ENCODE assay signal across 8 cellular contexts in the genomic region with DNA sequence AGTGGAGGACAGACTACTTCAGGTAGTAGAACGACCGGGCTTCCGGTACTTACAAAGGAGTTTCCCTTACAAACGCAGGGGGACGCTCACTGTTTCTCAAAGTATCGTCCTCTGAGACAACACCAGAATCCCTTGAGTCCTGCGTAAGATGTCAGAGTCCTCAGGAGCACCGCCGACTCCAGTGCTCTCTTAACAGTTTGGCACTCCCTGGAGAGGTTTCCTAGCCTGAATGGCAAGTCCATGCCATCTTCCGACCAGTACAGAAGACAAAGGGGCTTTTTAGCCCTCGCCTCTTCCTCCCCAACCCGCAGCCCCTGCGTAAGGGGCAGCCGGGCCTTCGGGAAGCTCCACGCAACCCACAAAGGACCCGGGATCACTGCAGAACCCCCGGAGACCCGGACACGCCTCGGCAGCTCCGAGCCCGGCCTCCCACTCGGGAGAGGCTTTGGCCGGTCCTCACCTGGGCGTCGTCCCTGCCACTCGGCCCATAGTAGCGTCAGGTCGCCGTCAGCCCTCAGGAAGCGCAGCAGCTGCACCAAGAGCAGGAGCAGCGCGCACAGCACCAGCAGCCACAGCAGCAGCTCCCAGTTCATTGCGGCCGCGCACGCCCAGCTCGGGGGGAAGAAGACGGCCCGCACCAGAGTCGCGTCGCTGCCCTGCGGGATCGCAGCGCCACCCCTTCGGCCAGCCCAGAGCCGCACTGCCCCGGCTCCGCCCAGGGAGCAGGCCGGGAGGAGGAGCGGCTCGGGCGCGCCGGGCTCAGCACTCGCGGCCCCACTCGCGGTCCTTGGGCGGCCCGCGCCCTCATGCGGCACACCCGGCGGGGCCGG. TPM values are rescaled to one million over a fixed set of nuclear protein-coding genes. Genes with fewer than 3 reads are reported as not detected.
DNase-seq lines count a peak whose midpoint lies in the region; ATAC-seq and TF ChIP-seq lines count a peak whose summit lies in the region.

A gene with protein sequence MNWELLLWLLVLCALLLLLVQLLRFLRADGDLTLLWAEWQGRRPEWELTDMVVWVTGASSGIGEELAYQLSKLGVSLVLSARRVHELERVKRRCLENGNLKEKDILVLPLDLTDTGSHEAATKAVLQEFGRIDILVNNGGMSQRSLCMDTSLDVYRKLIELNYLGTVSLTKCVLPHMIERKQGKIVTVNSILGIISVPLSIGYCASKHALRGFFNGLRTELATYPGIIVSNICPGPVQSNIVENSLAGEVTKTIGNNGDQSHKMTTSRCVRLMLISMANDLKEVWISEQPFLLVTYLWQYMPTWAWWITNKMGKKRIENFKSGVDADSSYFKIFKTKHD (minus strand): TSS at position 682 of the 830 bp plus-strand sequence. CDS start 89 bp downstream, at position 593.

- H2BK120ac ChIP-seq in IMR-90 (ENCODE audit: low read depth, low read length), result peak within 1 kb of the TSS; percentile 64

- TF ChIP-seq RAD21 in IMR-90 (IDR thresholded peaks at IDR 0.05; ENCODE audit: low read length), result peak; percentile 52

- intact Hi-C loops in IMR-90 (cut with micrococcal nuclease), result loop anchor here (1.0 kb wide), 3 partner anchors 74 to 200 kb away; a partner anchor contains a TSS

- H3K4me3 ChIP-seq in IMR-90 (ENCODE audit: insufficient read depth, low read depth, low read length) (peak within 1 kb of the TSS; percentile 98), RWPE2 (ENCODE audit: severe bottlenecking) (peak within 1 kb of the TSS; percentile 60), foreskin fibroblast (ENCODE audit: low read depth in 1 of 2, low read length in 2 of 2) (peak within 1 kb of the TSS; percentile 95 to 96), neuron (ENCODE audit: low read length) (peak within 1 kb of the TSS; percentile 91), subcutaneous abdominal adipose tissue (ENCODE audit: low read depth in 1 of 5, low read length in 5 of 5) (peak within 1 kb of the TSS; percentile 81 to 99 (median 99))

- peak within 1 kb of the TSS; percentile 84 for H2BK5ac ChIP-seq in IMR-90 (ENCODE audit: low read depth, low read length, poor library complexity, severe bottlenecking)

- H4K20me1 ChIP-seq in IMR-90 (ENCODE audit: insufficient read depth, low read length), result no peaks in the 10 kb centered on the region

- H2AFZ ChIP-seq in IMR-90 (replicated peaks; ENCODE audit: low read length, poor library complexity) (peak within 1 kb of the TSS; percentile 98), neuron (ENCODE audit: low read depth, low read length) (peak within 1 kb of the TSS; percentile 98)

- in situ Hi-C loops in IMR-90 (cut with MboI; ENCODE audit: low sequenced_read_pairs), result loop anchor here (5.0 kb wide), 1 partner anchor 73 kb away; a partner anchor contains a TSS

- peak within 1 kb of the TSS; percentile 83 for H3K4me2 ChIP-seq in IMR-90 (ENCODE audit: low read depth, low read length)

- CTCF ChIA-PET in IMR-90 (lab: Yijun Ruan, JAX), result interaction anchor here (0.9 to 1.9 kb wide), 6 partner anchors 79 to 1133 kb away, joined by 3 to 11 read pairs (median 4); no protein-coding TSS in a partner anchor

- TF ChIP-seq POLR2A in IMR-90 (IDR thresholded peaks at IDR 0.05; ENCODE audit: low read depth, low read length), result peak; percentile 69

- TF ChIP-seq CTCF in IMR-90 (conservative IDR thresholded peaks at IDR 0.05; ENCODE audit: low read depth, low read length) (peak; percentile 49), RWPE2 (IDR thresholded peaks at IDR 0.05; ENCODE audit: poor library complexity, severe bottlenecking) (peak; percentile 88), foreskin fibroblast (IDR thresholded peaks at IDR 0.05; ENCODE audit: low read depth, low read length) (peak; percentile 10)

- H2AK5ac ChIP-seq in IMR-90 (ENCODE audit: low read depth, low read length), result peak within 1 kb of the TSS; percentile 65; the same call in 1 of the 2 replicates

- H3K27me3 ChIP-seq in IMR-90 (ENCODE audit: control insufficient read depth, insufficient read depth, low read length), result no peaks in the 10 kb centered on the region
- no peaks in the 10 kb centered on the region for H3K27me3 ChIP-seq in RWPE2 (ENCODE audit: insufficient read depth, poor library complexity, severe bottlenecking)
- no peaks in the 10 kb centered on the region for H3K27me3 ChIP-seq in neuron (ENCODE audit: insufficient read depth, low read length)
- H3K27me3 ChIP-seq in subcutaneous abdominal adipose tissue (ENCODE audit: control insufficient read depth in 5 of 5, insufficient read depth in 4 of 5, low read length in 5 of 5), result no peaks in the 10 kb centered on the region

- peak within 1 kb of the TSS; percentile 68 for H3K23ac ChIP-seq in IMR-90 (ENCODE audit: low read depth, low read length)

- H2BK15ac ChIP-seq in IMR-90 (ENCODE audit: low read depth, low read length), result 0 out of 3 replicates have a peak within 1 kb of the TSS, but pooled peaks have one; percentile 28

- DNase-seq in DMS79 treated with DMSO at 0.1 percent for 48 hours (lab: John Stamatoyannopoulos, UW) (peak; percentile 85), IMR-90 (peak; percentile 71), RWPE2 (ENCODE audit: low spot score) (peak; percentile 86), foreskin fibroblast (peak; percentile 85 to 95)
- peak; percentile 90 for DNase-seq in activated effector memory CD4-positive, alpha-beta T cell treated with anti-CD3 and anti-CD28 coated beads, Interleukin-2, amount 50 U/mL, for 16 hours

- 0% methylated on average over 27 of the region's 68 CpGs; no CpG with 5 or more reads in 1 of the 2 experiments for WGBS in IMR-90 (ENCODE audit: extremely low coverage in 2 of 2, insufficient read length in 1 of 2), 2 experiments

- H3K18ac ChIP-seq in IMR-90 (ENCODE audit: low read depth, low read length), result peak within 1 kb of the TSS; percentile 61

- BruUV-seq in IMR-90 (replicated peaks; lab: Mats Ljungman, UMichigan), result no TSS peak

- dilution Hi-C loops in IMR-90 (cut with HindIII; ENCODE audit: low sequenced_read_pairs, unreplicated experiment), result no loop called here

- H3K9me1 ChIP-seq in IMR-90 (ENCODE audit: insufficient read depth, low read length), result peaks cover 5% of the 10 kb centered on the region; the same call in 1 of the 2 replicates

- peak within 1 kb of the TSS; percentile 66 for H4K5ac ChIP-seq in IMR-90 (ENCODE audit: low read depth, low read length)

- ATAC-seq in GM21528 (IDR thresholded peaks at IDR 0.05; ENCODE audit: low FRiP score, unreplicated experiment) (peak; percentile 92), IMR-90 (ENCODE audit: low read depth) (peak; percentile 99), RWPE2 (ENCODE audit: low read depth) (peak; percentile 96)

- H3K36me3 ChIP-seq in IMR-90 (ENCODE audit: control insufficient read depth, insufficient read depth, low read length), result peaks cover 3% of the 10 kb centered on the region; the same call in 1 of the 2 replicates
- H3K36me3 ChIP-seq in RWPE2 (ENCODE audit: low read depth), result peaks cover 16% of the 10 kb centered on the region; the same call in 1 of the 2 replicates
- H3K36me3 ChIP-seq in neuron (ENCODE audit: insufficient read depth, low read length), result peaks cover 3% of the 10 kb centered on the region
- H3K36me3 ChIP-seq in subcutaneous abdominal adipose tissue (ENCODE audit: control insufficient read depth in 5 of 5, insufficient read depth in 5 of 5, low read length in 5 of 5), result no peaks in the 10 kb centered on the region

- H2AK9ac ChIP-seq in IMR-90 (replicated peaks; ENCODE audit: low read depth, low read length, poor library complexity), result peak within 1 kb of the TSS; percentile 53

- H3K14ac ChIP-seq in IMR-90 (replicated peaks; ENCODE audit: low read depth, low read length), result peak within 1 kb of the TSS; percentile 77

- H4K8ac ChIP-seq in IMR-90 (ENCODE audit: low read depth in 2 of 2, low read length in 2 of 2), result peak within 1 kb of the TSS; percentile 46 to 90

- peak within 1 kb of the TSS; percentile 55 for H3K4ac ChIP-seq in IMR-90 (ENCODE audit: low read depth, low read length)

- POLR2A ChIA-PET in IMR-90 (lab: Charles Lee; ENCODE audit: unreplicated experiment), result interaction anchor here (0.7 to 1.3 kb wide), 3 partner anchors 38 to 96 kb away, joined by 3 to 5 read pairs (median 4); no protein-coding TSS in a partner anchor

- peak within 1 kb of the TSS; percentile 60 for H4K91ac ChIP-seq in IMR-90 (ENCODE audit: insufficient read depth, low read depth, low read length)

- peak within 1 kb of the TSS; percentile 82 for H3K27ac ChIP-seq in IMR-90 (ENCODE audit: insufficient read depth, low read length)
- peak within 1 kb of the TSS; percentile 81 for H3K27ac ChIP-seq in RWPE2 (ENCODE audit: poor library complexity, severe bottlenecking)
- H3K27ac ChIP-seq in subcutaneous abdominal adipose tissue (ENCODE audit: low read depth, low read length), result peak within 1 kb of the TSS; percentile 80

- H3K56ac ChIP-seq in IMR-90 (ENCODE audit: extremely low read depth, insufficient read depth, low read length), result peak within 1 kb of the TSS; percentile 71

- H3K4me1 ChIP-seq in IMR-90 (ENCODE audit: control insufficient read depth, insufficient read depth, low read length), result peaks cover 6% of the 10 kb centered on the region
- peaks cover 18% of the 10 kb centered on the region for H3K4me1 ChIP-seq in RWPE2 (ENCODE audit: insufficient read depth, poor library complexity, severe bottlenecking)
- peaks cover 11% of the 10 kb centered on the region for H3K4me1 ChIP-seq in neuron (ENCODE audit: insufficient read depth, low read length)
- peaks cover 0 to 21% (median 18%) of the 10 kb centered on the region in 5 donors for H3K4me1 ChIP-seq in subcutaneous abdominal adipose tissue (ENCODE audit: control insufficient read depth in 5 of 5, insufficient read depth in 5 of 5, low read length in 5 of 5)

- H3K9ac ChIP-seq in IMR-90 (ENCODE audit: low read depth, low read length), result peak within 1 kb of the TSS; percentile 87
- peak within 1 kb of the TSS; percentile 72 to 99 (median 89) for H3K9ac ChIP-seq in subcutaneous abdominal adipose tissue (ENCODE audit: low read length in 5 of 5)

- H2BK20ac ChIP-seq in IMR-90 (ENCODE audit: low read depth, low read length), result peak within 1 kb of the TSS; percentile 38; the same call in 1 of the 2 replicates

- no peaks in the 10 kb centered on the region for H3K9me3 ChIP-seq in IMR-90 (ENCODE audit: control insufficient read depth, insufficient read depth, low read length)
- H3K9me3 ChIP-seq in RWPE2 (ENCODE audit: severe bottlenecking), result no peaks in the 10 kb centered on the region
- no peaks in the 10 kb centered on the region for H3K9me3 ChIP-seq in neuron (ENCODE audit: low read length)
- no peaks in the 10 kb centered on the region for H3K9me3 ChIP-seq in subcutaneous abdominal adipose tissue (ENCODE audit: control insufficient read depth in 5 of 5, low read length in 5 of 5)

- H3K79me1 ChIP-seq in IMR-90 (ENCODE audit: low read depth in 1 of 2, low read length in 2 of 2), result peaks cover 12 to 31% of the 10 kb centered on the region in 2 experiments

TF ChIP-seq in IMR-90, 13 proteins besides CTCF, POLR2A, EP300 and RAD21 (continues in another document):
- peak; percentile 84; the same call in 1 of the 2 replicates for TF ChIP-seq MXI1 (IDR thresholded peaks at IDR 0.05; ENCODE audit: borderline replicate concordance, low read depth, low read length)

RNA-seq across cellular contexts. Expression of the gene that starts here (rescaled TPM):
- 50.2 and 56.7 TPM in 2 replicates for total RNA-seq in IMR-90 (2012; rRNA removed)
- 30.3 and 33.9 TPM in 2 replicates for polyA plus RNA-seq in IMR-90 (2012; rRNA removed)
- polyA plus RNA-seq in IMR-90 (2012; cell fraction: cytosol; rRNA removed), result 42.3 and 58.5 TPM in 2 replicates
- 16.3 and 17.9 TPM in 2 replicates for polyA plus RNA-seq in IMR-90 (2012; cell fraction: nucleus; rRNA removed; ENCODE audit: low replicate concordance)

Comparison
In these comparisons a context has a peak if more than half of its experiments do, and no peak if none do; other contexts are left out.
1. Peak in every context shown above with its lines: DNase-seq, ATAC-seq, H3K4me3 ChIP-seq and H3K27ac ChIP-seq.
2. CTCF ChIP-seq: peak in every context shown above with its lines; median percentile 88 in RWPE2; 49 in IMR-90; 10 in foreskin fibroblast.